ENCODE assay signal across 18 cellular contexts in genomic region chr3:101509276-101509675, GRCh38. TPM values are rescaled to one million over a fixed set of nuclear protein-coding genes. Genes with fewer than 3 reads are reported as not detected.
DNase-seq lines count a peak whose midpoint lies in the region; ATAC-seq and TF ChIP-seq lines count a peak whose summit lies in the region.
"Had no signal": no experiment of that assay in that cellular context is flagged by ENCODE, and none has a peak within 500 bp of the region (broad histone marks: within the 10 kb centered on the region; RNA-seq: fewer than 3 reads in every experiment).

No MANE protein-coding gene starts in this region.

- no peaks in the 10 kb centered on the region for H3K9me3 ChIP-seq in CD4-positive, alpha-beta memory T cell (ENCODE audit: control insufficient read depth in 1 of 2, low read length in 2 of 2)
- no peaks in the 10 kb centered on the region for H3K9me3 ChIP-seq in adipocyte (ENCODE audit: control insufficient read depth, low read length)
- H3K9me3 ChIP-seq in esophagus squamous epithelium: no peaks in the 10 kb centered on the region
- peaks cover 8% of the 10 kb centered on the region for H3K9me3 ChIP-seq in endodermal cell (ENCODE audit: control insufficient read depth, low read length)
- no peaks in the 10 kb centered on the region for H3K9me3 ChIP-seq in BE2C
- H3K9me3 ChIP-seq: mucosa of descending colon, upper lobe of right lung had no signal

- TF ChIP-seq POLR2A in esophagus squamous epithelium (IDR thresholded peaks at IDR 0.05): no peak

- DNase-seq in CD4-positive, alpha-beta memory T cell: no peak
- DNase-seq in HFFc6 (no peak), adipocyte (ENCODE audit: low read depth) (peak; percentile 19), memory B cell (ENCODE audit: low spot score in 2 of 2) (no peak), esophagus squamous epithelium (lab: John Stamatoyannopoulos, UW) (no peak), SIG-M5 treated with dmso at 0.1 percent for 504 hours (lab: John Stamatoyannopoulos, UW; ENCODE audit: unreplicated experiment) (no peak), endodermal cell (no peak), BE2C (no peak)
- DNase-seq: activated CD8-positive, alpha-beta memory T cell treated with anti-CD3 and anti-CD28 coated beads, Interleukin-2, amount 10 ng/mL, durations not matched to agents 7 days and 5 days; COR-L47; DND-41; dorsolateral prefrontal cortex; mucosa of descending colon; NCI-H524; retina; upper lobe of right lung had no signal

- no peaks in the 10 kb centered on the region for H3K27me3 ChIP-seq in CD4-positive, alpha-beta memory T cell (ENCODE audit: insufficient read depth, low read length)
- H3K27me3 ChIP-seq in adipocyte (replicated peaks; ENCODE audit: control insufficient read depth, insufficient read depth, low read length) (no peaks in the 10 kb centered on the region), esophagus squamous epithelium (no peaks in the 10 kb centered on the region), endodermal cell (ENCODE audit: control insufficient read depth, insufficient read depth, low read length, poor library complexity, severe bottlenecking) (no peaks in the 10 kb centered on the region), BE2C (no peaks in the 10 kb centered on the region)
- H3K27me3 ChIP-seq: dorsolateral prefrontal cortex, upper lobe of right lung had no signal

- no peak for ATAC-seq in memory B cell (ENCODE audit: low read depth)
- ATAC-seq: activated CD8-positive, alpha-beta memory T cell treated with anti-CD3 and anti-CD28 coated beads, Interleukin-2, amount 10 ng/mL, durations not matched to agents 7 days and 5 days; HCT116; mucosa of descending colon; upper lobe of right lung had no signal

- H3K27ac ChIP-seq in CD4-positive, alpha-beta memory T cell (ENCODE audit: low read depth, low read length): no peak overlapping the region
- H3K27ac ChIP-seq in esophagus squamous epithelium: no peak overlapping the region
- no peak overlapping the region for H3K27ac ChIP-seq in endodermal cell (ENCODE audit: low read depth, low read length)
- H3K27ac ChIP-seq: dorsolateral prefrontal cortex, upper lobe of right lung had no signal

- H3K27me3 Mint-ChIP-seq in CD4-positive, alpha-beta memory T cell: peaks cover 1 to 2% of the 10 kb centered on the region in 2 donors
- H3K27me3 Mint-ChIP-seq in HFFc6 (ENCODE audit: insufficient read depth) (peaks cover 1% of the 10 kb centered on the region; the same call in 1 of the 2 replicates), memory B cell (no peaks in the 10 kb centered on the region), endodermal cell (ENCODE audit: insufficient read depth) (no peaks in the 10 kb centered on the region)
- H3K27me3 Mint-ChIP-seq: activated CD8-positive, alpha-beta memory T cell treated with anti-CD3 and anti-CD28 coated beads, Interleukin-2, amount 10 ng/mL, durations not matched to agents 7 days and 5 days had no signal

- TF ChIP-seq CTCF in HFFc6 (IDR thresholded peaks at IDR 0.05) (no peak), esophagus squamous epithelium (IDR thresholded peaks at IDR 0.05) (no peak), endodermal cell (conservative IDR thresholded peaks at IDR 0.05) (no peak), BE2C (IDR thresholded peaks at IDR 0.05; ENCODE audit: low read depth, low read length) (no peak)

- no peak overlapping the region for H3K4me3 ChIP-seq in CD4-positive, alpha-beta memory T cell (ENCODE audit: low read length in 2 of 2)
- no peak overlapping the region for H3K4me3 ChIP-seq in adipocyte (ENCODE audit: low read length)
- H3K4me3 ChIP-seq in esophagus squamous epithelium: no peak overlapping the region
- no peak overlapping the region for H3K4me3 ChIP-seq in endodermal cell (ENCODE audit: low read length)
- no peak overlapping the region for H3K4me3 ChIP-seq in BE2C (ENCODE audit: low read depth, low read length)
- H3K4me3 ChIP-seq: dorsolateral prefrontal cortex, mucosa of descending colon, upper lobe of right lung had no signal

- H3K27ac Mint-ChIP-seq in CD4-positive, alpha-beta memory T cell: peak overlapping the region in 6 of 7 donors; percentile 38 to 99 (median 76)
- H3K27ac Mint-ChIP-seq in HFFc6 (peak overlapping the region; percentile 88), memory B cell (peak overlapping the region; percentile 18), endodermal cell (no peak overlapping the region)
- H3K27ac Mint-ChIP-seq: activated CD8-positive, alpha-beta memory T cell treated with anti-CD3 and anti-CD28 coated beads, Interleukin-2, amount 10 ng/mL, durations not matched to agents 7 days and 5 days; activated T-helper 2 cell treated with anti-CD3 and anti-CD28 coated beads, Interferon-gamma antibody, Interleukin-2, Interleukin-4, amounts not matched to agents 10 μg/mL and 5 μg/mL and 100 μg/mL, durations not matched to agents 14 hours and 24 hours and 36 hours had no signal

- H3K36me3 Mint-ChIP-seq in CD4-positive, alpha-beta memory T cell: peaks cover 24 to 35% of the 10 kb centered on the region in 2 donors
- H3K36me3 Mint-ChIP-seq in HFFc6 (ENCODE audit: low read depth) (peaks cover 16% of the 10 kb centered on the region), memory B cell (peaks cover 8% of the 10 kb centered on the region), endodermal cell (ENCODE audit: low read depth) (peaks cover 9% of the 10 kb centered on the region)

- CTCF ChIA-PET in CD4-positive, alpha-beta memory T cell (lab: Charles Lee; ENCODE audit: partially characterized antibody): interaction anchor here (1.2 kb wide), 1 partner anchor 64 kb away, joined by 3 read pairs; no protein-coding TSS in a partner anchor

- H3K9me3 Mint-ChIP-seq in CD4-positive, alpha-beta memory T cell: peaks cover 0 to 3% (median 0%) of the 10 kb centered on the region in 8 donors
- H3K9me3 Mint-ChIP-seq in HFFc6 (no peaks in the 10 kb centered on the region), memory B cell (no peaks in the 10 kb centered on the region), endodermal cell (no peaks in the 10 kb centered on the region)
- H3K9me3 Mint-ChIP-seq: activated T-helper 2 cell treated with anti-CD3 and anti-CD28 coated beads, Interferon-gamma antibody, Interleukin-2, Interleukin-4, amounts not matched to agents 10 μg/mL and 5 μg/mL and 100 μg/mL, durations not matched to agents 14 hours and 24 hours and 36 hours had no signal

- peak overlapping the region in 5 of 8 donors; percentile 1 to 20 (median 9) for H3K4me3 Mint-ChIP-seq in CD4-positive, alpha-beta memory T cell
- H3K4me3 Mint-ChIP-seq in HFFc6 (peak overlapping the region; percentile 77), memory B cell (no peak overlapping the region), endodermal cell (no peak overlapping the region)
- H3K4me3 Mint-ChIP-seq: activated CD8-positive, alpha-beta memory T cell treated with anti-CD3 and anti-CD28 coated beads, Interleukin-2, amount 10 ng/mL, durations not matched to agents 7 days and 5 days had no signal

- peaks cover 54% of the 10 kb centered on the region for H3K4me1 ChIP-seq in CD4-positive, alpha-beta memory T cell (ENCODE audit: insufficient read depth, low read length)
- peaks cover 9% of the 10 kb centered on the region for H3K4me1 ChIP-seq in adipocyte (ENCODE audit: control insufficient read depth, insufficient read depth, low read length)
- H3K4me1 ChIP-seq in esophagus squamous epithelium: peaks cover 0 to 37% (median 0%) of the 10 kb centered on the region in 3 donors
- H3K4me1 ChIP-seq in endodermal cell (ENCODE audit: control insufficient read depth, insufficient read depth, low read length): no peaks in the 10 kb centered on the region
- H3K4me1 ChIP-seq in BE2C: no peaks in the 10 kb centered on the region; the same call in 1 of the 2 replicates

- H3K9ac ChIP-seq in adipocyte (ENCODE audit: low read length) (no peak overlapping the region), endodermal cell (ENCODE audit: extremely low read depth, low read length, poor library complexity, severe bottlenecking) (no peak overlapping the region)

- POLR2A ChIA-PET in CD4-positive, alpha-beta memory T cell (lab: Charles Lee; ENCODE audit: partially characterized antibody): interaction anchor here (2.5 to 6.2 kb wide), 3 partner anchors 11 to 65 kb away, joined by 11 to 34 read pairs (median 24); partner anchors contain the start of genes PCNP and TRMT10C

- intact Hi-C loops in CD4-positive, alpha-beta memory T cell (cut with micrococcal nuclease): no loop called here
- intact Hi-C loops in esophagus squamous epithelium (cut with DNase I): no loop called here

- H3K4me1 Mint-ChIP-seq in CD4-positive, alpha-beta memory T cell: peaks cover 40 to 78% (median 62%) of the 10 kb centered on the region in 4 donors
- H3K4me1 Mint-ChIP-seq in HFFc6 (ENCODE audit: low read depth) (peaks cover 36% of the 10 kb centered on the region), memory B cell (peaks cover 20% of the 10 kb centered on the region), endodermal cell (peaks cover 9% of the 10 kb centered on the region)

- 82 to 84% methylated on average over 3 of the region's 3 CpGs for WGBS in esophagus squamous epithelium, 2 donors
- WGBS in endodermal cell (ENCODE audit: insufficient coverage in 1 of 2, insufficient read length in 1 of 2), 2 experiments: 89 to 100% methylated on average over 3 of the region's 3 CpGs

- no peaks in the 10 kb centered on the region for H3K36me3 ChIP-seq in CD4-positive, alpha-beta memory T cell (ENCODE audit: insufficient read depth, low read length)
- H3K36me3 ChIP-seq in adipocyte (ENCODE audit: control insufficient read depth, insufficient read depth, low read length, severe bottlenecking) (no peaks in the 10 kb centered on the region), esophagus squamous epithelium (no peaks in the 10 kb centered on the region), endodermal cell (ENCODE audit: control insufficient read depth, insufficient read depth, low read length) (no peaks in the 10 kb centered on the region), BE2C (no peaks in the 10 kb centered on the region; the same call in 1 of the 2 replicates)
- H3K36me3 ChIP-seq: upper lobe of right lung had no signal

RNA-seq across cellular contexts. Expression of gene SENP7, which starts 3.7 kb away (rescaled TPM):
- total RNA-seq in CD4-positive, alpha-beta memory T cell: 10 to 100 TPM; 69.7 to 69.8 TPM
- 10 to 100 TPM in 1 of 2 donors, 1 to 10 TPM in 1; 9.7 to 11.8 TPM for polyA plus RNA-seq in CD4-positive, alpha-beta memory T cell
- 1 to 10 TPM; 4.1 to 6.7 (median 5.6) TPM for total RNA-seq in HFFc6 (2021; fragmentation: NEBNext Ultra II Directional; extraction: Animal tissue kit (Norgen Biotek cat#: 25700))
- total RNA-seq in esophagus squamous epithelium (10 to 100 TPM in 1 of 4 donors, 1 to 10 TPM in 3; 6.0 to 18.9 (median 9.5) TPM), endodermal cell (10 to 100 TPM; 19.3 to 22.1 TPM)
- 34.0 TPM for polyA plus RNA-seq in endodermal cell (2013, experiment 1 of 2)
- polyA plus RNA-seq in endodermal cell (2013, experiment 2 of 2): 30.3 TPM
- 4.4 TPM for polyA plus RNA-seq in BE2C (2012; ENCODE audit: insufficient read depth, insufficient read length, low read depth)

RNA-seq across cellular contexts. Expression of gene TRMT10C, which starts 52.4 kb away (rescaled TPM):
- total RNA-seq in CD4-positive, alpha-beta memory T cell: 10 to 100 TPM; 23.3 to 24.8 TPM
- polyA plus RNA-seq in CD4-positive, alpha-beta memory T cell: 10 to 100 TPM; 35.5 to 47.8 TPM
- 10 to 100 TPM; 19.9 to 26.9 (median 22.0) TPM for total RNA-seq in HFFc6 (2021; fragmentation: NEBNext Ultra II Directional; extraction: Animal tissue kit (Norgen Biotek cat#: 25700))
- 10 to 100 TPM; 15.3 to 32.8 (median 27.7) TPM for total RNA-seq in esophagus squamous epithelium
- total RNA-seq in endodermal cell: 10 to 100 TPM; 41.4 to 41.8 TPM
- polyA plus RNA-seq in endodermal cell (2013, experiment 1 of 2): 40.1 TPM
- polyA plus RNA-seq in endodermal cell (2013, experiment 2 of 2): 42.1 TPM
- 63.4 TPM for polyA plus RNA-seq in BE2C (2012; ENCODE audit: insufficient read depth, insufficient read length, low read depth)

Comparison
In these comparisons a context has a peak if more than half of its experiments do, and no peak if none do; other contexts are left out.
1. H3K4me3 Mint-ChIP-seq: peak in CD4-positive, alpha-beta memory T cell (5 of 8) and HFFc6 (single experiment); none in memory B cell (single experiment) and endodermal cell (single experiment).